Comparison of ENCODE assay signal across 1 cellular context in the genomic region with DNA sequence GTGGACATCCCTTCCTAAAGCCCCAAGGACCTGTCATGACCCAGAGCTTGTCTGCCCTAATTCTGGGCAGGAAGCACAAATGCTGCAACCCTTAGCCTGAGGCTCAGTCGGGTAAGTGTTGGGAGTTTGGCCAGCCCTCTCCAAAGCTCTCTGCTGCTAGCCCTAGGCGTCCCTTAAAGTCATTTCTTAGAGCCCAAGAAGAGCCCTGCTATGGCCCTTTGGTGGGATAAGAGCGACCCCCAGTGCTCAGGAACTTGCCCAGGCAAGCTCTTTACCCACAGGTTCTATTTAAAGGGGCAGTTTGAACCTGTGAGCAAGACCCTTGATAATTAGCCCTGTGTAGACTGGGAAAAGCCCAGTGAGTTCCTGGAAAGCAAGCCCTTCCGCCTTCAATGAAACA.
TF ChIP-seq lines count a peak whose summit lies in the region.

No MANE protein-coding gene starts in this region.

TF ChIP-seq in H1, 55 proteins besides CTCF, POLR2A, EP300 and RAD21 (continued from another document):
- TF ChIP-seq ATF3 (IDR thresholded peaks at IDR 0.05; ENCODE audit: insufficient read depth, low read depth, low read length), result peak; percentile 5; the same call in 1 of the 2 replicates
- no peak for TF ChIP-seq SIN3A (conservative IDR thresholded peaks at IDR 0.05 in 1 of 2, IDR thresholded peaks at IDR 0.05 in 1 of 2; ENCODE audit: low read depth in 1 of 2, low read length in 2 of 2)
- TF ChIP-seq ASH2L (IDR thresholded peaks at IDR 0.05; ENCODE audit: low read length), result no peak
